Comparison of ENCODE assay signal across 21 cellular contexts in genomic region chr10:82390866-82391658, GRCh38.
"Had no signal": no experiment of that assay in that cellular context is flagged by ENCODE, and none has a peak within 500 bp of the region (broad histone marks: within the 10 kb centered on the region; RNA-seq: fewer than 3 reads in every experiment).

No MANE protein-coding gene starts in this region.

- DNase-seq: activated CD4-positive, alpha-beta T cell treated with anti-CD3 and anti-CD28 coated beads for 48 hours; activated CD4-positive, CD25-positive, alpha-beta regulatory T cell; activated CD8-positive, alpha-beta T cell treated with anti-CD3 and anti-CD28 coated beads for 36 hours; activated naive CD4-positive, alpha-beta T cell; activated naive CD8-positive, alpha-beta T cell treated with anti-CD3 and anti-CD28 coated beads for 36 hours; activated T-cell treated with anti-CD3 and anti-CD28 coated beads, Interleukin-2, amount 50 U/mL, for 1 hour; amygdala; dermis blood vessel endothelial cell; hypothalamus; islet precursor cell; left colon; psoas muscle; right cardiac atrium; stimulated activated naive CD8-positive, alpha-beta T cell treated with anti-CD3 and anti-CD28 coated beads, Interleukin-15, amount 100 ng/mL, for 72 hours; transverse colon; uterus had no signal

- H3K9me3 Mint-ChIP-seq: activated CD8-positive, alpha-beta T cell treated with anti-CD3 and anti-CD28 coated beads for 36 hours; activated naive CD8-positive, alpha-beta T cell treated with anti-CD3 and anti-CD28 coated beads for 36 hours; stimulated activated naive CD8-positive, alpha-beta T cell treated with anti-CD3 and anti-CD28 coated beads, Interleukin-15, amount 100 ng/mL, for 72 hours had no signal

- H3K27ac Mint-ChIP-seq: activated CD8-positive, alpha-beta T cell treated with anti-CD3 and anti-CD28 coated beads for 36 hours; activated naive CD8-positive, alpha-beta T cell treated with anti-CD3 and anti-CD28 coated beads for 36 hours; activated T-helper 17 cell treated with anti-CD3 and anti-CD28 coated beads, Interleukin-2, amount 50 U/mL, for 72 hours; stimulated activated naive CD8-positive, alpha-beta T cell treated with anti-CD3 and anti-CD28 coated beads, Interleukin-15, amount 100 ng/mL, for 72 hours had no signal

- H3K27ac ChIP-seq: epithelial cell of prostate, psoas muscle, skin epidermis, suprapubic skin, transverse colon, uterus had no signal

- H3K36me3 Mint-ChIP-seq: activated naive CD8-positive, alpha-beta T cell treated with anti-CD3 and anti-CD28 coated beads for 36 hours had no signal

- H3K27me3 ChIP-seq: suprapubic skin, transverse colon, uterus had no signal

- H3K36me3 ChIP-seq: suprapubic skin, transverse colon, uterus had no signal

- H3K9me3 ChIP-seq: psoas muscle, suprapubic skin, transverse colon, uterus had no signal

- ATAC-seq: activated CD8-positive, alpha-beta T cell treated with anti-CD3 and anti-CD28 coated beads for 36 hours; activated T-helper 17 cell treated with anti-CD3 and anti-CD28 coated beads, Interleukin-2, amount 50 U/mL, for 72 hours; left colon; psoas muscle; right cardiac atrium; stimulated activated naive CD8-positive, alpha-beta T cell treated with anti-CD3 and anti-CD28 coated beads, Interleukin-15, amount 100 ng/mL, for 72 hours had no signal

- H3K4me3 Mint-ChIP-seq: activated CD8-positive, alpha-beta T cell treated with anti-CD3 and anti-CD28 coated beads for 36 hours; activated naive CD8-positive, alpha-beta T cell treated with anti-CD3 and anti-CD28 coated beads for 36 hours; activated T-helper 17 cell treated with anti-CD3 and anti-CD28 coated beads, Interleukin-2, amount 50 U/mL, for 72 hours; neural crest cell; stimulated activated naive CD8-positive, alpha-beta T cell treated with anti-CD3 and anti-CD28 coated beads, Interleukin-15, amount 100 ng/mL, for 72 hours had no signal

- H3K4me3 ChIP-seq: psoas muscle, skin epidermis, suprapubic skin, transverse colon, uterus had no signal

- H3K27me3 Mint-ChIP-seq: activated CD8-positive, alpha-beta T cell treated with anti-CD3 and anti-CD28 coated beads for 36 hours; activated naive CD8-positive, alpha-beta T cell treated with anti-CD3 and anti-CD28 coated beads for 36 hours; activated T-helper 17 cell treated with anti-CD3 and anti-CD28 coated beads, Interleukin-2, amount 50 U/mL, for 72 hours; stimulated activated naive CD8-positive, alpha-beta T cell treated with anti-CD3 and anti-CD28 coated beads, Interleukin-15, amount 100 ng/mL, for 72 hours had no signal

- H3K4me1 ChIP-seq: psoas muscle, suprapubic skin, transverse colon, uterus had no signal

- H3K4me1 Mint-ChIP-seq: activated naive CD8-positive, alpha-beta T cell treated with anti-CD3 and anti-CD28 coated beads for 36 hours; activated T-helper 17 cell treated with anti-CD3 and anti-CD28 coated beads, Interleukin-2, amount 50 U/mL, for 72 hours; stimulated activated naive CD8-positive, alpha-beta T cell treated with anti-CD3 and anti-CD28 coated beads, Interleukin-15, amount 100 ng/mL, for 72 hours had no signal
